9 cellular contexts compared by ENCODE assay signal in the genomic region with DNA sequence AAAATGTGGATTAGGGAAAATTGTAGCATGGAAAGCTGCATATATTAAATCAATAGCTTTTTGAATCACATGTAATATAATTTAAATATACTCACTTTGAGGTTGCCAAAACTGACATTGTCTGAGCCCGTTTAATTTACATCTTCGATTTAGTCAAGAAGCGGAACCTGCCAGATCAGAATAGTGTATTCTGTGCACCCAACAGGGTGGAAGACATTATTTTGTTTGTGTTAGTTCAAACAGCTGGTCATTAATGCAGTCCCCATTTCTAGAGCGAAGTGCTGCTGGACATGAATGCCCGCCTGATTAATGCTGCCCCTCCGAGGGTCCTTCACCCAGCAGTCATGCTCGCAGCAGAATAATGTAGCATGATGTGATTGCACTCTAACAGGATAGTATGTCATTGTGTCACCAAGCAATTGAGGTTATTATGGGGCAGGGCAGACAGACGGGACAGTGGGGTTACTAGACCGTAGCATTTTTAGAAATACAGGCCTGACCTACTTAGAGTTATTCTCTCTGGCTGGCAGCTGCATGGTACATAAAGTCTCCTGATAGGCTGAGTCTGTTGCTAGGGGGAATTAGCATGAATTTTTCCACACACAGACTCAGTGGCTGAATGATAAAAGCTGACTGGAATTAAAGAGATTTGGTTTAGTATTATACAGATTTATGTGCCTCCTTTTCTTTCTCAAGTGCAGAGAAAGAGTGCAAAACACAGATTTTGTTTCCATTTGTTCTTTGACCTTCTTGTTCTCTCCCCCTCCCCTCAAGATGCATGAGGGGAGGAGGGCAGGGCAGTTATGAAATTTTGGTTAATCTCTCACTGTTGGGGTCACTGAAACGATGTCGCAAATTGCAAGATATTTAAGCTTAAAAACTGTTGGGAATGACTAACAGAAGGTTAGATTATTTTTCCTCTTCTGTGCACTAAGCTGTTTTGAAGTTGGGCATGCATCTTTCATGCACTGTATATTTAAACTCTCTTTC.
A peak's percentile ranks its signal among the peaks of the same experiment; 100 is the strongest.
DNase-seq lines count a peak whose midpoint lies in the region; ATAC-seq and TF ChIP-seq lines count a peak whose summit lies in the region.
"Had no signal": no experiment of that assay in that cellular context is flagged by ENCODE, and none has a peak within 500 bp of the region (broad histone marks: within the 10 kb centered on the region; RNA-seq: fewer than 3 reads in every experiment).

No MANE protein-coding gene starts in this region.

- H3K9ac ChIP-seq in skeletal muscle tissue (ENCODE audit: low read depth in 1 of 3, low read length in 3 of 3) = peak overlapping the region in 2 of 3 donors; percentile 6 to 41

- BruUV-seq in Panc1 (replicated peaks; lab: Mats Ljungman, UMichigan) = no TSS peak

- peak overlapping the region; percentile 81 for H3K4me3 ChIP-seq in Jurkat, Clone E6-1 (ENCODE audit: low read length)
- H3K4me3 ChIP-seq in Panc1 (ENCODE audit: low read depth in 2 of 2, low read length in 2 of 2) (no peak overlapping the region), heart left ventricle (no peak overlapping the region), skeletal muscle tissue (ENCODE audit: low read length in 3 of 3) (peak overlapping the region; percentile 16 to 41 (median 38)), testis (no peak overlapping the region)

- POLR2A ChIA-PET in Panc1 (lab: Charles Lee) = no interaction called here

- WGBS in heart left ventricle, 4 donors = 64 to 70% (median 66%) methylated on average over 11 of the region's 11 CpGs
- WGBS in testis, 2 donors = 70 to 76% methylated on average over 11 of the region's 11 CpGs

- no peak for TF ChIP-seq CTCF in Panc1 (IDR thresholded peaks at IDR 0.05)
- no peak for TF ChIP-seq CTCF in heart left ventricle (IDR thresholded peaks at IDR 0.05)
- no peak for TF ChIP-seq CTCF in testis (IDR thresholded peaks at IDR 0.05)

- peak; percentile 78 for DNase-seq in Jurkat, Clone E6-1 (ENCODE audit: low read depth, low spot score)
- DNase-seq in Panc1 (ENCODE audit: low read depth, low spot score) (no peak), heart left ventricle (peak in 2 of 5 donors; percentile 22 to 32), testis (no peak), EL (no peak)
- DNase-seq in central memory CD4-positive, alpha-beta T cell = no peak
- DNase-seq in stimulated activated naive CD4-positive, alpha-beta T cell (lab: John Stamatoyannopoulos, UW) = no peak
- DNase-seq: activated CD4-positive, alpha-beta T cell treated with anti-CD3 and anti-CD28 coated beads for 48 hours had no signal

- H3K27me3 ChIP-seq in Panc1 (ENCODE audit: control insufficient read depth, insufficient read depth, low read length) (no peaks in the 10 kb centered on the region), heart left ventricle (no peaks in the 10 kb centered on the region), skeletal muscle tissue (ENCODE audit: control insufficient read depth in 3 of 3, insufficient read depth in 3 of 3, low read length in 3 of 3) (no peaks in the 10 kb centered on the region), testis (no peaks in the 10 kb centered on the region)

- CTCF ChIA-PET in Panc1 (lab: Charles Lee) = no interaction called here

- intact Hi-C loops in Panc1 (cut with micrococcal nuclease; ENCODE audit: unreplicated experiment) (loop anchor here (10.0 kb wide), 2 partner anchors 405 to 675 kb away; no protein-coding TSS in a partner anchor), heart left ventricle (cut with DNase I) (loop anchor here in 9 of 10 donors (5.0 to 10.0 kb wide), 6 partner anchors 165 to 557 kb away; a partner anchor contains a TSS), testis (cut with DNase I; ENCODE audit: low total_unique reads) (no loop called here)

- ATAC-seq in Panc1 = no peak
- ATAC-seq in heart left ventricle = peak; percentile 66 to 89 (median 83)

- H3K36me3 ChIP-seq in Panc1 (ENCODE audit: control insufficient read depth, insufficient read depth, low read length) = no peaks in the 10 kb centered on the region
- H3K36me3 ChIP-seq in heart left ventricle = no peaks in the 10 kb centered on the region
- H3K36me3 ChIP-seq in skeletal muscle tissue (ENCODE audit: control insufficient read depth in 3 of 3, insufficient read depth in 3 of 3, low read length in 3 of 3) = no peaks in the 10 kb centered on the region
- no peaks in the 10 kb centered on the region for H3K36me3 ChIP-seq in testis (ENCODE audit: low read depth, missing control alignments)

- in situ Hi-C loops in Panc1 (cut with HindIII; ENCODE audit: low pct_unique_long_range_greater_than_20kb, low sequenced_read_pairs) = no loop called here

- TF ChIP-seq POLR2A in heart left ventricle (IDR thresholded peaks at IDR 0.05) = no peak
- no peak for TF ChIP-seq POLR2A in testis (IDR thresholded peaks at IDR 0.05)

- H3K4me1 ChIP-seq in Panc1 (ENCODE audit: control insufficient read depth, insufficient read depth, low read length) = peaks cover 37% of the 10 kb centered on the region
- H3K4me1 ChIP-seq in heart left ventricle = peaks cover 0 to 57% (median 42%) of the 10 kb centered on the region in 12 donors
- H3K4me1 ChIP-seq in skeletal muscle tissue (ENCODE audit: control insufficient read depth in 3 of 3, insufficient read depth in 3 of 3, low read length in 3 of 3) = peaks cover 45 to 50% (median 47%) of the 10 kb centered on the region in 3 donors
- peaks cover 23% of the 10 kb centered on the region for H3K4me1 ChIP-seq in testis

- H3K9me3 ChIP-seq in Panc1 (ENCODE audit: control insufficient read depth, insufficient read depth, low read depth, low read length) (no peaks in the 10 kb centered on the region), heart left ventricle (no peaks in the 10 kb centered on the region), skeletal muscle tissue (ENCODE audit: control insufficient read depth in 3 of 3, low read length in 3 of 3) (no peaks in the 10 kb centered on the region), testis (no peaks in the 10 kb centered on the region)

- H3K27ac ChIP-seq in Panc1 (ENCODE audit: low read length) = peak overlapping the region; percentile 80
- peak overlapping the region in 1 of 12 donors; percentile 13 for H3K27ac ChIP-seq in heart left ventricle
- H3K27ac ChIP-seq in skeletal muscle tissue (ENCODE audit: low read depth, low read length) = no peak overlapping the region
- no peak overlapping the region for H3K27ac ChIP-seq in testis

Comparison
In these comparisons a context has a peak if more than half of its experiments do, and no peak if none do; other contexts are left out.
1. H3K4me3 ChIP-seq: peak in Jurkat, Clone E6-1 (single experiment) and skeletal muscle tissue (3 of 3); none in Panc1 (0 of 2), heart left ventricle (0 of 12) and testis (0 of 2).